Comparison of ENCODE assay signal across 1 cellular context in genomic region chr6:2855061-2855519, GRCh38.
TF ChIP-seq lines count a peak whose summit lies in the region.

No MANE protein-coding gene starts in this region.

TF ChIP-seq in H1, 55 proteins besides CTCF, POLR2A, EP300 and RAD21:
- TF ChIP-seq TAF1 (IDR thresholded peaks at IDR 0.05; ENCODE audit: low read depth, low read length) (no peak), SIN3A (conservative IDR thresholded peaks at IDR 0.05 in 1 of 2, IDR thresholded peaks at IDR 0.05 in 1 of 2; ENCODE audit: low read depth in 1 of 2, low read length in 2 of 2) (no peak), NRF1 (IDR thresholded peaks at IDR 0.05; ENCODE audit: low read depth, low read length) (no peak), MAX (IDR thresholded peaks at IDR 0.05) (no peak), RFX5 (IDR thresholded peaks at IDR 0.05; ENCODE audit: borderline replicate concordance, low read depth, low read length) (no peak), TCF12 (IDR thresholded peaks at IDR 0.05; ENCODE audit: low read depth, low read length) (no peak), KDM4A (IDR thresholded peaks at IDR 0.05; ENCODE audit: low read depth, low read length, severe bottlenecking) (no peak)
